Comparison of ENCODE assay signal across 9 cellular contexts in the genomic region with DNA sequence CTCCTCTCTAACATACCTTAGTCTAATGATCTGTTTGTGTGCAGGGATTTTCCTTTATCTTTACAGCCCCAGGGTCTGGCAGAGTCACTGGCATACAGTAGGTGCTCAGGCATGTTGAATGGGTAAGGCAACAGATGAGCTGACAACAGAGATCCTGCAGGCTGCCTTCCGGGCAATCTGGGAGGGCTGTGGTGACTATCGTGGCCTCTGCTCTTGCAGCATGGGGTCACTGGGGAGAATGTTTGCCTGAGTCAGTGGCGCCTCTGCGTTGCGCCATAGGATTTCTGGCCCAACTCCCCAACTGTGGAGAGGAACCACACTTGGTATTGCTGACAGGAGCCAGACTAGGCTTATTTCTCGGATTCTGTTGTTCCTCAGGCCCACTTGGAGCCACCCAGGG.
A peak's percentile ranks its signal among the peaks of the same experiment; 100 is the strongest.
DNase-seq lines count a peak whose midpoint lies in the region; TF ChIP-seq lines count a peak whose summit lies in the region.
"Had no signal": no experiment of that assay in that cellular context is flagged by ENCODE, and none has a peak within 500 bp of the region (broad histone marks: within the 10 kb centered on the region; RNA-seq: fewer than 3 reads in every experiment).

No MANE protein-coding gene starts in this region.

- no peak for TF ChIP-seq POLR2A in ovary (IDR thresholded peaks at IDR 0.05)

- no peak for TF ChIP-seq EP300 in ovary (IDR thresholded peaks at IDR 0.05)

- H3K9me3 ChIP-seq in ovary = no peaks in the 10 kb centered on the region

- 79 to 95% (median 89%) methylated on average over 6 of the region's 6 CpGs for WGBS in ovary, 3 donors

- peaks cover 7% of the 10 kb centered on the region for H3K4me1 ChIP-seq in ovary (ENCODE audit: insufficient read depth)

- H3K27me3 ChIP-seq in ovary = no peaks in the 10 kb centered on the region
- H3K27me3 ChIP-seq: cardiac muscle cell had no signal

- H3K36me3 ChIP-seq in ovary = no peaks in the 10 kb centered on the region
- H3K36me3 ChIP-seq: cardiac muscle cell had no signal

- no peak overlapping the region for H3K4me3 ChIP-seq in foreskin fibroblast (ENCODE audit: low read depth in 1 of 2, low read length in 2 of 2)
- no peak overlapping the region for H3K4me3 ChIP-seq in ovary
- H3K4me3 ChIP-seq: cardiac muscle cell had no signal

- intact Hi-C loops in posterior vena cava (cut with DNase I) = loop anchor here in 1 of 2 donors (2.0 kb wide), 1 partner anchor 39 kb away; no protein-coding TSS in a partner anchor
- intact Hi-C loops in ovary (cut with DNase I) = loop anchor here in 2 of 4 donors (2.0 to 10.0 kb wide), 4 partner anchors 37 to 345 kb away; no protein-coding TSS in a partner anchor

- DNase-seq in EL (peak; percentile 99), SIG-M5 treated with dmso at 0.1 percent for 504 hours (lab: John Stamatoyannopoulos, UW; ENCODE audit: unreplicated experiment) (peak; percentile 96), foreskin fibroblast (peak; percentile 74 to 84), posterior vena cava (ENCODE audit: low spot score) (peak; percentile 89), NCI-H187 treated with DMSO at 0.1 percent for 48 hours (lab: John Stamatoyannopoulos, UW) (no peak), GM20000 (ENCODE audit: low spot score) (no peak), ovary (no peak)
- no peak for DNase-seq in activated T-cell treated with anti-CD3 and anti-CD28 coated beads, Interleukin-2, amount 50 U/mL, for 1 hour

- TF ChIP-seq CTCF in foreskin fibroblast (IDR thresholded peaks at IDR 0.05; ENCODE audit: low read depth, low read length) (no peak), GM20000 (IDR thresholded peaks at IDR 0.05; ENCODE audit: extremely low read depth, missing control alignments) (no peak), ovary (IDR thresholded peaks at IDR 0.05) (no peak)

- no peak overlapping the region for H3K27ac ChIP-seq in ovary
- H3K27ac ChIP-seq: cardiac muscle cell had no signal

Comparison
In these comparisons a context has a peak if more than half of its experiments do, and no peak if none do; other contexts are left out.
1. DNase-seq: peak in EL (single experiment), SIG-M5 treated with dmso at 0.1 percent for 504 hours (single experiment), foreskin fibroblast (2 of 2) and posterior vena cava (single experiment); none in activated T-cell treated with anti-CD3 and anti-CD28 coated beads, Interleukin-2, amount 50 U/mL, for 1 hour (single experiment), NCI-H187 treated with DMSO at 0.1 percent for 48 hours (single experiment), GM20000 (single experiment) and ovary (0 of 5).